Comparison of ENCODE assay signal across 9 cellular contexts in genomic region chr14:68544150-68544892, GRCh38.
DNase-seq lines count a peak whose midpoint lies in the region; ATAC-seq and TF ChIP-seq lines count a peak whose summit lies in the region.
"Had no signal": no experiment of that assay in that cellular context is flagged by ENCODE, and none has a peak within 500 bp of the region (broad histone marks: within the 10 kb centered on the region; RNA-seq: fewer than 3 reads in every experiment).

No MANE protein-coding gene starts in this region.

- H3K9me3 Mint-ChIP-seq in mesothelial cell of epicardium (no peaks in the 10 kb centered on the region), type B pancreatic cell (peaks cover 14% of the 10 kb centered on the region)
- H3K9me3 Mint-ChIP-seq in activated T-cell treated with anti-CD3 and anti-CD28 coated beads, Interleukin-2, amount 50 U/mL, for 72 hours = no peaks in the 10 kb centered on the region

- peak overlapping the region; percentile 41 for H3K27ac Mint-ChIP-seq in mesothelial cell of epicardium
- peak overlapping the region; percentile 14 for H3K27ac Mint-ChIP-seq in type B pancreatic cell
- H3K27ac Mint-ChIP-seq in activated T-cell treated with anti-CD3 and anti-CD28 coated beads, Interleukin-2, amount 50 U/mL, for 72 hours = no peak overlapping the region

- peaks cover 54% of the 10 kb centered on the region for H3K4me1 Mint-ChIP-seq in mesothelial cell of epicardium
- peaks cover 72% of the 10 kb centered on the region for H3K4me1 Mint-ChIP-seq in type B pancreatic cell (ENCODE audit: unreplicated experiment)
- no peaks in the 10 kb centered on the region for H3K4me1 Mint-ChIP-seq in activated T-cell treated with anti-CD3 and anti-CD28 coated beads, Interleukin-2, amount 50 U/mL, for 72 hours (ENCODE audit: low read depth)

- DNase-seq in DMS79 treated with DMSO at 0.1 percent for 48 hours (lab: John Stamatoyannopoulos, UW) = peak; percentile 30
- no peak for DNase-seq in DMS79 (lab: John Stamatoyannopoulos, UW)
- peak; percentile 66 for DNase-seq in dermis blood vessel endothelial cell
- no peak for DNase-seq in mesothelial cell of epicardium (ENCODE audit: low spot score in 2 of 2, unreplicated experiment in 2 of 2)
- DNase-seq in type B pancreatic cell (ENCODE audit: extremely low spot score, unreplicated experiment) = no peak
- DNase-seq in activated T-cell treated with anti-CD3 and anti-CD28 coated beads, Interleukin-2, amount 50 U/mL, for 72 hours = no peak
- no peak for DNase-seq in NCI-H1694 treated with DMSO at 0.1 percent for 48 hours (lab: John Stamatoyannopoulos, UW)
- DNase-seq: small intestine had no signal

- TF ChIP-seq CTCF in mesothelial cell of epicardium (IDR thresholded peaks at IDR 0.05; ENCODE audit: unreplicated experiment) (no peak), type B pancreatic cell (conservative IDR thresholded peaks at IDR 0.05) (no peak)

- ATAC-seq in activated T-cell treated with anti-CD3 and anti-CD28 coated beads, Interleukin-2, amount 50 U/mL, for 72 hours (replicated peaks in 1 of 2) = no peak
- no peak for ATAC-seq in HG03097 (IDR thresholded peaks at IDR 0.05; ENCODE audit: low FRiP score, unreplicated experiment)

- H3K4me3 Mint-ChIP-seq in mesothelial cell of epicardium (no peak overlapping the region), type B pancreatic cell (no peak overlapping the region)
- no peak overlapping the region for H3K4me3 Mint-ChIP-seq in activated T-cell treated with anti-CD3 and anti-CD28 coated beads, Interleukin-2, amount 50 U/mL, for 72 hours

- H3K27me3 Mint-ChIP-seq in mesothelial cell of epicardium (ENCODE audit: low read depth) (no peaks in the 10 kb centered on the region), type B pancreatic cell (no peaks in the 10 kb centered on the region)
- no peaks in the 10 kb centered on the region for H3K27me3 Mint-ChIP-seq in activated T-cell treated with anti-CD3 and anti-CD28 coated beads, Interleukin-2, amount 50 U/mL, for 72 hours (ENCODE audit: low read depth)

- H3K36me3 Mint-ChIP-seq in mesothelial cell of epicardium (peaks cover 6% of the 10 kb centered on the region), type B pancreatic cell (peaks cover 16% of the 10 kb centered on the region)
- no peaks in the 10 kb centered on the region for H3K36me3 Mint-ChIP-seq in activated T-cell treated with anti-CD3 and anti-CD28 coated beads, Interleukin-2, amount 50 U/mL, for 72 hours (ENCODE audit: insufficient read depth in 2 of 2)

Comparison
In these comparisons a context has a peak if more than half of its experiments do, and no peak if none do; other contexts are left out.
1. DNase-seq: peak in DMS79 treated with DMSO at 0.1 percent for 48 hours (single experiment) and dermis blood vessel endothelial cell (single experiment); none in DMS79 (single experiment), mesothelial cell of epicardium (0 of 2), type B pancreatic cell (single experiment), activated T-cell treated with anti-CD3 and anti-CD28 coated beads, Interleukin-2, amount 50 U/mL, for 72 hours (0 of 2) and NCI-H1694 treated with DMSO at 0.1 percent for 48 hours (single experiment).